20 cellular contexts compared by ENCODE assay signal in genomic region chr7:31724696-31725095, GRCh38. TPM values are rescaled to one million over a fixed set of nuclear protein-coding genes. Genes with fewer than 3 reads are reported as not detected.
"Had no signal": no experiment of that assay in that cellular context is flagged by ENCODE, and none has a peak within 500 bp of the region (broad histone marks: within the 10 kb centered on the region; RNA-seq: fewer than 3 reads in every experiment).

No MANE protein-coding gene starts in this region.

- DNase-seq: activated B cell treated with CpG ODN at 0.5 μM for 24 hours; activated CD4-positive, alpha-beta memory T cell treated with anti-CD3 and anti-CD28 coated beads for 36 hours; activated CD4-positive, alpha-beta T cell treated with anti-CD3 and anti-CD28 coated beads for 4 hours; activated effector memory CD4-positive, alpha-beta T cell treated with anti-CD3 and anti-CD28 coated beads, Interleukin-2, amount 50 U/mL, for 16 hours; activated naive CD4-positive, alpha-beta T cell treated with anti-CD3 and anti-CD28 coated beads, Interleukin-2, amount 10 ng/mL, durations not matched to agents 7 days and 5 days; activated T-cell treated with anti-CD3 and anti-CD28 coated beads for 4 hours; amygdala; body of pancreas; caudate nucleus; effector memory CD4-positive, alpha-beta T cell; heart left ventricle; left cardiac atrium; stimulated activated CD4-positive, alpha-beta T cell treated with anti-CD3 and anti-CD28 coated beads, Interleukin-4, amount 100 ng/mL, for 1 hour; stimulated activated naive CD4-positive, alpha-beta T cell had no signal

- FAIRE-seq: islet of Langerhans had no signal

- ATAC-seq: body of pancreas; heart left ventricle; left cardiac atrium; natural killer cell treated with Interleukin-12 subunit alpha and Interleukin-12 subunit beta and Interleukin-15 and Interleukin-18, amount 100 ng/mL, for 72 hours had no signal

RNA-seq across cellular contexts. Expression of gene PPP1R17, which starts 37.7 kb away (rescaled TPM):
- total RNA-seq: activated B cell treated with CpG ODN at 0.5 μM for 24 hours; activated CD4-positive, alpha-beta memory T cell treated with anti-CD3 and anti-CD28 coated beads for 36 hours; body of pancreas; esophagus muscularis mucosa; left cardiac atrium; liver; natural killer cell treated with Interleukin-12 subunit alpha and Interleukin-12 subunit beta and Interleukin-15 and Interleukin-18, amount 100 ng/mL, for 72 hours; osteocyte; thoracic aorta had no signal
